In genomic region chr1:94820918-94821317, GRCh38 we compare ENCODE assay signal across 9 cellular contexts. TPM values are rescaled to one million over a fixed set of nuclear protein-coding genes. Genes with fewer than 3 reads are reported as not detected.
DNase-seq lines count a peak whose midpoint lies in the region; ATAC-seq and TF ChIP-seq lines count a peak whose summit lies in the region.
"Had no signal": no experiment of that assay in that cellular context is flagged by ENCODE, and none has a peak within 500 bp of the region (broad histone marks: within the 10 kb centered on the region; RNA-seq: fewer than 3 reads in every experiment).

No MANE protein-coding gene starts in this region.

- DNase-seq in activated T-cell treated with anti-CD3 and anti-CD28 coated beads, Interleukin-2, amount 50 U/mL, for 72 hours, result no peak
- DNase-seq in activated T-cell treated with anti-CD3 and anti-CD28 coated beads for 4 hours (no peak), coronary artery (ENCODE audit: low spot score) (no peak), mucosa of descending colon (no peak), upper lobe of right lung (no peak)
- no peak for DNase-seq in stimulated activated CD4-positive, alpha-beta T cell treated with anti-CD3 and anti-CD28 coated beads, Interleukin-1b, Interleukin-23, amount 100 ng/mL, for 48 hours
- DNase-seq: NCI-H1694 treated with DMSO at 0.1 percent for 48 hours had no signal

- no peaks in the 10 kb centered on the region for H3K4me1 Mint-ChIP-seq in activated T-cell treated with anti-CD3 and anti-CD28 coated beads, Interleukin-2, amount 50 U/mL, for 72 hours (ENCODE audit: low read depth)

- H3K4me3 ChIP-seq in coronary artery (peak overlapping the region; percentile 91), mucosa of descending colon (peak overlapping the region; percentile 36), upper lobe of right lung (peak overlapping the region; percentile 66)

- H3K36me3 ChIP-seq in mucosa of descending colon (ENCODE audit: low read depth), result no peaks in the 10 kb centered on the region
- H3K36me3 ChIP-seq in upper lobe of right lung, result no peaks in the 10 kb centered on the region

- no peak for ATAC-seq in activated T-cell treated with anti-CD3 and anti-CD28 coated beads, Interleukin-2, amount 50 U/mL, for 72 hours (replicated peaks in 1 of 2)
- ATAC-seq in mucosa of descending colon (peak; percentile 12), upper lobe of right lung (peak; percentile 7), GM19463 (IDR thresholded peaks at IDR 0.05; ENCODE audit: unreplicated experiment) (no peak), HG03521 (IDR thresholded peaks at IDR 0.05; ENCODE audit: unreplicated experiment) (no peak)

- peaks cover 12% of the 10 kb centered on the region for H3K27me3 ChIP-seq in upper lobe of right lung

- TF ChIP-seq CTCF in coronary artery (IDR thresholded peaks at IDR 0.05) (no peak), mucosa of descending colon (IDR thresholded peaks at IDR 0.05) (no peak), upper lobe of right lung (IDR thresholded peaks at IDR 0.05) (no peak)

- intact Hi-C loops in mucosa of descending colon (cut with DNase I, micrococcal nuclease) (no loop called here), upper lobe of right lung (cut with DNase I) (no loop called here)

- H3K4me3 Mint-ChIP-seq in activated T-cell treated with anti-CD3 and anti-CD28 coated beads, Interleukin-2, amount 50 U/mL, for 72 hours, result peak overlapping the region; percentile 50 to 65

- H3K9me3 Mint-ChIP-seq in activated T-cell treated with anti-CD3 and anti-CD28 coated beads, Interleukin-2, amount 50 U/mL, for 72 hours, result no peaks in the 10 kb centered on the region

- no peak overlapping the region for H3K27ac Mint-ChIP-seq in activated T-cell treated with anti-CD3 and anti-CD28 coated beads, Interleukin-2, amount 50 U/mL, for 72 hours

- H3K36me3 Mint-ChIP-seq in activated T-cell treated with anti-CD3 and anti-CD28 coated beads, Interleukin-2, amount 50 U/mL, for 72 hours (ENCODE audit: insufficient read depth in 2 of 2), result peaks cover 0 to 2% of the 10 kb centered on the region in 2 donors

- peaks cover 58% of the 10 kb centered on the region for H3K27me3 Mint-ChIP-seq in activated T-cell treated with anti-CD3 and anti-CD28 coated beads, Interleukin-2, amount 50 U/mL, for 72 hours (ENCODE audit: low read depth)

- H3K9me3 ChIP-seq in mucosa of descending colon, result no peaks in the 10 kb centered on the region
- H3K9me3 ChIP-seq in upper lobe of right lung, result no peaks in the 10 kb centered on the region

- H3K4me1 ChIP-seq in mucosa of descending colon (ENCODE audit: low read depth) (peaks cover 29% of the 10 kb centered on the region), upper lobe of right lung (peaks cover 15% of the 10 kb centered on the region)

- no peak overlapping the region for H3K27ac ChIP-seq in coronary artery
- H3K27ac ChIP-seq in upper lobe of right lung, result peak overlapping the region; percentile 73

RNA-seq across cellular contexts. Expression of gene SLC44A3, which starts 0.8 kb away (rescaled TPM):
- total RNA-seq in activated T-cell treated with anti-CD3 and anti-CD28 coated beads, Interleukin-2, amount 50 U/mL, for 72 hours, result not detected
- total RNA-seq in mucosa of descending colon, result 10 to 100 TPM; 37.4 to 89.1 (median 49.5) TPM
- 31.6 TPM for total RNA-seq in upper lobe of right lung

Comparison
In these comparisons a context has a peak if more than half of its experiments do, and no peak if none do; other contexts are left out.
1. ATAC-seq: peak in mucosa of descending colon (single experiment) and upper lobe of right lung (single experiment); none in activated T-cell treated with anti-CD3 and anti-CD28 coated beads, Interleukin-2, amount 50 U/mL, for 72 hours (0 of 2), GM19463 (single experiment) and HG03521 (single experiment).
2. H3K4me3 ChIP-seq: peak in every context shown above with its lines; median percentile 91 in coronary artery; 66 in upper lobe of right lung; 36 in mucosa of descending colon.
3. RNA of gene SLC44A3, which starts 0.8 kb away (total RNA-seq): 37.4 to 89.1 TPM in mucosa of descending colon and 31.6 TPM in upper lobe of right lung (single experiment); not detected in activated T-cell treated with anti-CD3 and anti-CD28 coated beads, Interleukin-2, amount 50 U/mL, for 72 hours; every median in the first group is over 10 times any median in the second.